Comparison of ENCODE assay signal across 21 cellular contexts in the genomic region with DNA sequence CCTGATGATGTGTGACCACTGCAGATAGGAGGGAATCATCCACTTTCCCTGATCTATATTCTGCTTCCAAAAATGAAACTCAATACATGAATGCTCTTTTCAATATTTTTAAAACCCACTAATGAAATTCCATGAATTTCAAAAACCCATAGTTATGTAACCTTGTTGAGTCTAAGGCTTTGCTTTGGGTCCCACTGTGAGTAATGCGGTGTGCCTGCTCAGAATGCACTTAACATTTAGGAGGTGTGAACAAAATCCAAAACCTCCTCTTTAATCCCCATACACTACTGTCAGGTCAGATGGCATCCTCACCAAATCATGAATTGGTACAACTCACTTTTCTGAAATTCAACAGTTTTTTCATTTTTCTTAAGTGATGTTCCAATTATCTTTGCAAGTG. TPM values are rescaled to one million over a fixed set of nuclear protein-coding genes. Genes with fewer than 3 reads are reported as not detected.
A peak's percentile ranks its signal among the peaks of the same experiment; 100 is the strongest.
DNase-seq lines count a peak whose midpoint lies in the region; ATAC-seq and TF ChIP-seq lines count a peak whose summit lies in the region.
"Had no signal": no experiment of that assay in that cellular context is flagged by ENCODE, and none has a peak within 500 bp of the region (broad histone marks: within the 10 kb centered on the region; RNA-seq: fewer than 3 reads in every experiment).

No MANE protein-coding gene starts in this region.

- H3K4me3 ChIP-seq in neutrophil (ENCODE audit: low read depth in 1 of 2, low read length in 1 of 2) (no peak overlapping the region), left ventricle myocardium inferior (no peak overlapping the region)
- H3K4me3 ChIP-seq: BLaER1 had no signal

- H3K4me1 ChIP-seq in neutrophil (ENCODE audit: control insufficient read depth in 1 of 2, insufficient read depth in 1 of 2, low read depth in 1 of 2, low read length in 1 of 2) (peaks cover 22 to 27% of the 10 kb centered on the region in 2 experiments), left ventricle myocardium inferior (no peaks in the 10 kb centered on the region)
- H3K4me1 ChIP-seq: BLaER1 had no signal

- H3K27me3 Mint-ChIP-seq in activated T-cell treated with anti-CD3 and anti-CD28 coated beads, Interleukin-2, amount 50 U/mL, for 72 hours (ENCODE audit: low read depth) = no peaks in the 10 kb centered on the region
- no peaks in the 10 kb centered on the region for H3K27me3 Mint-ChIP-seq in activated T-cell treated with anti-CD3 and anti-CD28 coated beads, Interleukin-2, amount 50 U/mL, for 4 hours (ENCODE audit: low read depth)
- no peaks in the 10 kb centered on the region for H3K27me3 Mint-ChIP-seq in central memory CD8-positive, alpha-beta T cell
- H3K27me3 Mint-ChIP-seq in mesothelial cell of epicardium (ENCODE audit: low read depth) = no peaks in the 10 kb centered on the region
- H3K27me3 Mint-ChIP-seq: CD4-positive, alpha-beta T cell had no signal

- H3K36me3 ChIP-seq in neutrophil = peaks cover 65% of the 10 kb centered on the region
- H3K36me3 ChIP-seq in left ventricle myocardium inferior = peaks cover 58% of the 10 kb centered on the region

- no peaks in the 10 kb centered on the region for H3K9me3 ChIP-seq in neutrophil
- H3K9me3 ChIP-seq in left ventricle myocardium inferior (replicated peaks) = no peaks in the 10 kb centered on the region
- H3K9me3 ChIP-seq: BLaER1 had no signal

- H3K27ac ChIP-seq in neutrophil (peak overlapping the region; percentile 39), left ventricle myocardium inferior (replicated peaks) (no peak overlapping the region)
- H3K27ac ChIP-seq: BLaER1, RWPE1 had no signal

- DNase-seq in activated T-cell treated with anti-CD3 and anti-CD28 coated beads, Interleukin-2, amount 50 U/mL, for 72 hours = no peak
- no peak for DNase-seq in activated T-cell treated with anti-CD3 and anti-CD28 coated beads, Interleukin-2, amount 50 U/mL, for 4 hours
- no peak for DNase-seq in central memory CD8-positive, alpha-beta T cell (ENCODE audit: low spot score in 2 of 2)
- DNase-seq in mesothelial cell of epicardium (ENCODE audit: low spot score in 2 of 2, unreplicated experiment in 2 of 2) (no peak), left ventricle myocardium inferior (no peak), hypothalamus (lab: John Stamatoyannopoulos, UW) (no peak)
- DNase-seq: 8988T; ACHN; CD4-positive, alpha-beta T cell; NCI-H1048; NCI-H1417; NCI-H1694; NCI-H2081; NCI-H2227 treated with DMSO at 0.1 percent for 48 hours; NCI-H69; SHP77 had no signal

- peak overlapping the region; percentile 14 for H3K27ac Mint-ChIP-seq in activated T-cell treated with anti-CD3 and anti-CD28 coated beads, Interleukin-2, amount 50 U/mL, for 72 hours
- H3K27ac Mint-ChIP-seq in central memory CD8-positive, alpha-beta T cell (ENCODE audit: low read depth) = peak overlapping the region; percentile 20
- no peak overlapping the region for H3K27ac Mint-ChIP-seq in mesothelial cell of epicardium
- H3K27ac Mint-ChIP-seq: CD4-positive, alpha-beta T cell had no signal

- no peaks in the 10 kb centered on the region for H3K4me1 Mint-ChIP-seq in activated T-cell treated with anti-CD3 and anti-CD28 coated beads, Interleukin-2, amount 50 U/mL, for 72 hours (ENCODE audit: low read depth)
- no peaks in the 10 kb centered on the region for H3K4me1 Mint-ChIP-seq in activated T-cell treated with anti-CD3 and anti-CD28 coated beads, Interleukin-2, amount 50 U/mL, for 4 hours (ENCODE audit: low read depth)
- H3K4me1 Mint-ChIP-seq in central memory CD8-positive, alpha-beta T cell = peaks cover 7% of the 10 kb centered on the region
- H3K4me1 Mint-ChIP-seq in mesothelial cell of epicardium = no peaks in the 10 kb centered on the region

- H3K4me3 Mint-ChIP-seq in activated T-cell treated with anti-CD3 and anti-CD28 coated beads, Interleukin-2, amount 50 U/mL, for 72 hours = no peak overlapping the region
- H3K4me3 Mint-ChIP-seq in activated T-cell treated with anti-CD3 and anti-CD28 coated beads, Interleukin-2, amount 50 U/mL, for 4 hours = no peak overlapping the region
- H3K4me3 Mint-ChIP-seq in central memory CD8-positive, alpha-beta T cell = no peak overlapping the region
- H3K4me3 Mint-ChIP-seq in mesothelial cell of epicardium = no peak overlapping the region
- H3K4me3 Mint-ChIP-seq: CD4-positive, alpha-beta T cell had no signal

- H3K27me3 ChIP-seq in neutrophil = no peaks in the 10 kb centered on the region
- H3K27me3 ChIP-seq in left ventricle myocardium inferior (ENCODE audit: low read depth) = no peaks in the 10 kb centered on the region
- H3K27me3 ChIP-seq: BLaER1 had no signal

- intact Hi-C loops in left ventricle myocardium inferior (cut with micrococcal nuclease) = no loop called here

- H3K9me3 Mint-ChIP-seq in activated T-cell treated with anti-CD3 and anti-CD28 coated beads, Interleukin-2, amount 50 U/mL, for 72 hours = no peaks in the 10 kb centered on the region
- no peaks in the 10 kb centered on the region for H3K9me3 Mint-ChIP-seq in activated T-cell treated with anti-CD3 and anti-CD28 coated beads, Interleukin-2, amount 50 U/mL, for 4 hours
- H3K9me3 Mint-ChIP-seq in central memory CD8-positive, alpha-beta T cell = no peaks in the 10 kb centered on the region
- H3K9me3 Mint-ChIP-seq in mesothelial cell of epicardium = no peaks in the 10 kb centered on the region
- H3K9me3 Mint-ChIP-seq: CD4-positive, alpha-beta T cell had no signal

- no peak for ATAC-seq in activated T-cell treated with anti-CD3 and anti-CD28 coated beads, Interleukin-2, amount 50 U/mL, for 72 hours (replicated peaks in 1 of 2)
- ATAC-seq in activated T-cell treated with anti-CD3 and anti-CD28 coated beads, Interleukin-2, amount 50 U/mL, for 4 hours = no peak
- no peak for ATAC-seq in central memory CD8-positive, alpha-beta T cell (replicated peaks; ENCODE audit: extremely low read depth, poor library complexity, severe bottlenecking)
- ATAC-seq: HCT116, Panc1 had no signal

- peaks cover 2 to 8% of the 10 kb centered on the region in 2 donors for H3K36me3 Mint-ChIP-seq in activated T-cell treated with anti-CD3 and anti-CD28 coated beads, Interleukin-2, amount 50 U/mL, for 72 hours (ENCODE audit: insufficient read depth in 2 of 2)
- H3K36me3 Mint-ChIP-seq in activated T-cell treated with anti-CD3 and anti-CD28 coated beads, Interleukin-2, amount 50 U/mL, for 4 hours (ENCODE audit: insufficient read depth) = peaks cover 47% of the 10 kb centered on the region
- H3K36me3 Mint-ChIP-seq in central memory CD8-positive, alpha-beta T cell (ENCODE audit: insufficient read depth) = peaks cover 33% of the 10 kb centered on the region
- H3K36me3 Mint-ChIP-seq in mesothelial cell of epicardium = peaks cover 1% of the 10 kb centered on the region

- TF ChIP-seq CTCF in neutrophil (IDR thresholded peaks at IDR 0.05) (no peak), mesothelial cell of epicardium (IDR thresholded peaks at IDR 0.05; ENCODE audit: unreplicated experiment) (no peak), left ventricle myocardium inferior (IDR thresholded peaks at IDR 0.05; ENCODE audit: borderline replicate concordance) (no peak)

RNA-seq across cellular contexts. Expression of a gene that starts 50.4 kb away (rescaled TPM):
- total RNA-seq in activated T-cell treated with anti-CD3 and anti-CD28 coated beads, Interleukin-2, amount 50 U/mL, for 72 hours = 10 to 100 TPM; 34.1 to 39.3 TPM
- total RNA-seq in activated T-cell treated with anti-CD3 and anti-CD28 coated beads, Interleukin-2, amount 50 U/mL, for 4 hours = 10 to 100 TPM; 23.7 to 25.8 (median 24.8) TPM
- total RNA-seq in mesothelial cell of epicardium (46.5 to 47.5 TPM (median 46.9 TPM) in 3 replicates), left ventricle myocardium inferior (22.8 TPM)
